1 cellular context compared by ENCODE assay signal in the genomic region with DNA sequence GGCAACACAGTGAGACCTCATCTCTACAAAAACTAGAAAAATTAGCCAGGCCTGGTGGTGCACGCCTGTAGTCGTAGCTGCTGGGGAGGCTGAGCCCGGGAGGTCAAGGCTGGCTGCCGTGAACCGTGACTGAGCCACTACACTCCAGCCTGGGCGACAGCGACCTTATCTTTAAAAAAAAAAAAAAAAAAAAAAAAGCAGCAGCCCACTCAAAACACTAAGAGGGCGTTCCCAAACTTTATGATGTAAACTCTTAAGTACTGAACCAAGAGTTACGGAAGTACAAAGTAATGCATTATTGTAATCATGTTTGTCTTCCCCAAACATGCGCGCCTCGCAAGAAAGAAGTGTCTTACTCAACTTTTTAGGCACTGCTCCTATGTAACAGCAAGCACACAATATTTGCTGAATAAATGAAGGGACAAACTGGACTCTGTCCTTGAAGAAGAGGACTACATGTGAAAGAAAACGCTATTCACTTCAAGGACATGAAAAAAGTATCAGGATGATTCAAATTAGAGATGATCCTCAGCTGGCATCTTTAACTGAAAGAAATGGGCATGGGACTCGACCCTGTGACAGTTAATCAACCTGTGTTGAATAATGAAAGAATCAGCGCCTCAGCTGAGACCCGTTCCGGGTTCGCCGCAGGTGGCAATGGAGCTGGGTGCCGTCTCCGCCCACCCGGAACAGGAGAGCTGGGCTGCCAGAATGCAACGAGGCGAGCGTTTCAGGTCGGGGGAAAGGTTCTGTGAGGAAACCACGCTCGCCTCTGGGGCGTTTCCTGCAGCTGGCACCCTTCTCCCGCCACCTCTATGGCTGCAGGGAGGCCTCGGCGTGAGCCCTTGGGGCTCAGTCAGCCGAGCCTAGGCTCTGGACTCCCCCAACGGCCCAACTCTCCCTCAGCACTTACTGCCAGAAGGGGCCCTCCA.
TF ChIP-seq lines count a peak whose summit lies in the region.

No MANE protein-coding gene starts in this region.

TF ChIP-seq in HepG2, 621 proteins besides CTCF, POLR2A, EP300 and RAD21 (continued from another document and continues in another):
- TF ChIP-seq PRDM15 (CRISPR knock-in tag; IDR thresholded peaks at IDR 0.05) (peak; percentile 5; the same call in 1 of the 2 replicates), AKAP8 (CRISPR knock-in tag; IDR thresholded peaks at IDR 0.05) (0 out of 2 replicates have a peak, but pooled peaks have one; percentile 58), ZNF75D (CRISPR knock-in tag; IDR thresholded peaks at IDR 0.05; ENCODE audit: borderline replicate concordance) (no peak), JARID2 (CRISPR knock-in tag; IDR thresholded peaks at IDR 0.05; ENCODE audit: insufficient replicate concordance) (peak; percentile 9), THAP8 (CRISPR knock-in tag; IDR thresholded peaks at IDR 0.05; ENCODE audit: borderline replicate concordance) (peak; percentile 12; the same call in 1 of the 2 replicates), YEATS4 (CRISPR knock-in tag; IDR thresholded peaks at IDR 0.05; ENCODE audit: borderline replicate concordance) (no peak), ZNF567 (CRISPR knock-in tag; IDR thresholded peaks at IDR 0.05; ENCODE audit: borderline replicate concordance) (no peak), DNMT1 (CRISPR knock-in tag; IDR thresholded peaks at IDR 0.05) (0 out of 2 replicates have a peak, but pooled peaks have one; percentile 62), XBP1 (CRISPR knock-in tag; IDR thresholded peaks at IDR 0.05) (0 out of 2 replicates have a peak, but pooled peaks have one; percentile 9), ZNF562 (CRISPR knock-in tag; IDR thresholded peaks at IDR 0.05; ENCODE audit: borderline replicate concordance) (no peak), CBX1 (IDR thresholded peaks at IDR 0.05; ENCODE audit: low read depth) (peak; percentile 14), ZNF460 (CRISPR knock-in tag; IDR thresholded peaks at IDR 0.05; ENCODE audit: borderline replicate concordance) (peak; percentile 93), RBM39 (IDR thresholded peaks at IDR 0.05; ENCODE audit: low read depth, low read length, poor library complexity, severe bottlenecking) (no peak), FOSL2 (CRISPR knock-in tag; IDR thresholded peaks at IDR 0.05) (0 out of 2 replicates have a peak, but pooled peaks have one; percentile 6), ZNF644 (CRISPR knock-in tag; IDR thresholded peaks at IDR 0.05; ENCODE audit: low read depth) (no peak), SMARCE1 (IDR thresholded peaks at IDR 0.05; ENCODE audit: borderline replicate concordance) (no peak), ZNF577 (CRISPR knock-in tag; IDR thresholded peaks at IDR 0.05; ENCODE audit: borderline replicate concordance, low read depth) (no peak), ZNF839 (CRISPR knock-in tag; IDR thresholded peaks at IDR 0.05; ENCODE audit: borderline replicate concordance) (peak; percentile 24; the same call in 1 of the 2 replicates), ZNF598 (CRISPR knock-in tag; IDR thresholded peaks at IDR 0.05; ENCODE audit: borderline replicate concordance) (0 out of 2 replicates have a peak, but pooled peaks have one; percentile 2), ZNF713 (CRISPR knock-in tag; IDR thresholded peaks at IDR 0.05) (no peak; the same call in 1 of the 2 replicates), KDM5A (IDR thresholded peaks at IDR 0.05; ENCODE audit: borderline replicate concordance, low read length) (peak; percentile 27; the same call in 1 of the 2 replicates), ZNF235 (CRISPR knock-in tag; IDR thresholded peaks at IDR 0.05; ENCODE audit: borderline replicate concordance) (no peak), TCF12 (IDR thresholded peaks at IDR 0.05) (no peak), TCF12 (CRISPR knock-in tag; IDR thresholded peaks at IDR 0.05) (peak; percentile 79; the same call in 1 of the 2 replicates), ZNF292 (CRISPR knock-in tag; IDR thresholded peaks at IDR 0.05; ENCODE audit: borderline replicate concordance, low read depth) (0 out of 2 replicates have a peak, but pooled peaks have one; percentile 37), NR2F6 (IDR thresholded peaks at IDR 0.05) (no peak), NR2F6 (CRISPR knock-in tag; IDR thresholded peaks at IDR 0.05) (0 out of 2 replicates have a peak, but pooled peaks have one; percentile 28), ZNF501 (CRISPR knock-in tag; IDR thresholded peaks at IDR 0.05) (no peak), SALL2 (CRISPR knock-in tag; IDR thresholded peaks at IDR 0.05) (no peak), ZNF362 (CRISPR knock-in tag; IDR thresholded peaks at IDR 0.05; ENCODE audit: borderline replicate concordance) (0 out of 2 replicates have a peak, but pooled peaks have one; percentile 7), ETV5 (CRISPR knock-in tag; IDR thresholded peaks at IDR 0.05; ENCODE audit: borderline replicate concordance) (no peak), SMAD3 (CRISPR knock-in tag; IDR thresholded peaks at IDR 0.05) (peak; percentile 24; the same call in 1 of the 2 replicates), ZNF430 (CRISPR knock-in tag; IDR thresholded peaks at IDR 0.05) (0 out of 2 replicates have a peak, but pooled peaks have one; percentile 29), ZNF451 (CRISPR knock-in tag; IDR thresholded peaks at IDR 0.05) (no peak), ELF1 (CRISPR knock-in tag; IDR thresholded peaks at IDR 0.05) (peak; percentile 48; the same call in 1 of the 2 replicates), HES4 (CRISPR knock-in tag; IDR thresholded peaks at IDR 0.05; ENCODE audit: borderline replicate concordance) (peak; percentile 28; the same call in 1 of the 2 replicates)
- TF ChIP-seq, protein P1, sequence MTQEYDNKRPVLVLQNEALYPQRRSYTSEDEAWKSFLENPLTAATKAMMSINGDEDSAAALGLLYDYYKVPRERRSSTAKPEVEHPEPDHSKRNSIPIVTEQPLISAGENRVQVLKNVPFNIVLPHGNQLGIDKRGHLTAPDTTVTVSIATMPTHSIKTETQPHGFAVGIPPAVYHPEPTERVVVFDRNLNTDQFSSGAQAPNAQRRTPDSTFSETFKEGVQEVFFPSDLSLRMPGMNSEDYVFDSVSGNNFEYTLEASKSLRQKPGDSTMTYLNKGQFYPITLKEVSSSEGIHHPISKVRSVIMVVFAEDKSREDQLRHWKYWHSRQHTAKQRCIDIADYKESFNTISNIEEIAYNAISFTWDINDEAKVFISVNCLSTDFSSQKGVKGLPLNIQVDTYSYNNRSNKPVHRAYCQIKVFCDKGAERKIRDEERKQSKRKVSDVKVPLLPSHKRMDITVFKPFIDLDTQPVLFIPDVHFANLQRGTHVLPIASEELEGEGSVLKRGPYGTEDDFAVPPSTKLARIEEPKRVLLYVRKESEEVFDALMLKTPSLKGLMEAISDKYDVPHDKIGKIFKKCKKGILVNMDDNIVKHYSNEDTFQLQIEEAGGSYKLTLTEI (CRISPR knock-in tag; conservative IDR thresholded peaks at IDR 0.05): no peak
- TF ChIP-seq, protein P2, sequence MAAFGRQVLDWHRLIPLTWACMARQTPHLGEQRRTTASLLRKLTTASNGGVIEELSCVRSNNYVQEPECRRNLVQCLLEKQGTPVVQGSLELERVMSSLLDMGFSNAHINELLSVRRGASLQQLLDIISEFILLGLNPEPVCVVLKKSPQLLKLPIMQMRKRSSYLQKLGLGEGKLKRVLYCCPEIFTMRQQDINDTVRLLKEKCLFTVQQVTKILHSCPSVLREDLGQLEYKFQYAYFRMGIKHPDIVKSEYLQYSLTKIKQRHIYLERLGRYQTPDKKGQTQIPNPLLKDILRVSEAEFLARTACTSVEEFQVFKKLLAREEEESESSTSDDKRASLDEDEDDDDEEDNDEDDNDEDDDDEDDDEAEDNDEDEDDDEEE (CRISPR knock-in tag; IDR thresholded peaks at IDR 0.05): no peak
- TF ChIP-seq, protein P3, sequence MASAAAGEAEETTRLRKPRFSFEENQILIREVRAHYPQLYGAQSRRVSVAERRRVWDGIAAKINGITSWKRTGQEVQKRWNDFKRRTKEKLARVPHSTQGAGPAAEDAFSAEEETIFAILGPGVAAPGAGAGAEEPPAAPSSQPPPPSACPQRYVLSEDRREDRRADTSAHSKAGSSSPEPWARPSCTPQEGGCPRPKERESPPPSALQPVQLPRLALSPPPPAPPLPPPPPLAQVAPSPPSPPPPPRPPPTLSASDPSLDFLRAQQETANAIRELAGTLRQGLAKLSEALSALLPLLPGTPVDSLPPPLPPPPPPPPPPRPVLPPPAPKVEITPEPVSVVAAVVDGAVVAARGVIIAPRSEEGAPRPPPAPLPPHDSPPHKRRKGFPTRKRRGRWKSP (CRISPR knock-in tag; IDR thresholded peaks at IDR 0.05): peak; percentile 19; the same call in 1 of the 2 replicates
- TF ChIP-seq, protein P4, sequence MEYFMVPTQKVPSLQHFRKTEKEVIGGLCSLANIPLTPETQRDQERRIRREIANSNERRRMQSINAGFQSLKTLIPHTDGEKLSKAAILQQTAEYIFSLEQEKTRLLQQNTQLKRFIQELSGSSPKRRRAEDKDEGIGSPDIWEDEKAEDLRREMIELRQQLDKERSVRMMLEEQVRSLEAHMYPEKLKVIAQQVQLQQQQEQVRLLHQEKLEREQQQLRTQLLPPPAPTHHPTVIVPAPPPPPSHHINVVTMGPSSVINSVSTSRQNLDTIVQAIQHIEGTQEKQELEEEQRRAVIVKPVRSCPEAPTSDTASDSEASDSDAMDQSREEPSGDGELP (IDR thresholded peaks at IDR 0.05; ENCODE audit: borderline replicate concordance, low read depth): peak; percentile 61; the same call in 1 of the 2 replicates
- TF ChIP-seq, protein P5, sequence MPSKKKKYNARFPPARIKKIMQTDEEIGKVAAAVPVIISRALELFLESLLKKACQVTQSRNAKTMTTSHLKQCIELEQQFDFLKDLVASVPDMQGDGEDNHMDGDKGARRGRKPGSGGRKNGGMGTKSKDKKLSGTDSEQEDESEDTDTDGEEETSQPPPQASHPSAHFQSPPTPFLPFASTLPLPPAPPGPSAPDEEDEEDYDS (CRISPR knock-in tag; IDR thresholded peaks at IDR 0.05): 0 out of 2 replicates have a peak, but pooled peaks have one; percentile 14
- TF ChIP-seq, protein P6, sequence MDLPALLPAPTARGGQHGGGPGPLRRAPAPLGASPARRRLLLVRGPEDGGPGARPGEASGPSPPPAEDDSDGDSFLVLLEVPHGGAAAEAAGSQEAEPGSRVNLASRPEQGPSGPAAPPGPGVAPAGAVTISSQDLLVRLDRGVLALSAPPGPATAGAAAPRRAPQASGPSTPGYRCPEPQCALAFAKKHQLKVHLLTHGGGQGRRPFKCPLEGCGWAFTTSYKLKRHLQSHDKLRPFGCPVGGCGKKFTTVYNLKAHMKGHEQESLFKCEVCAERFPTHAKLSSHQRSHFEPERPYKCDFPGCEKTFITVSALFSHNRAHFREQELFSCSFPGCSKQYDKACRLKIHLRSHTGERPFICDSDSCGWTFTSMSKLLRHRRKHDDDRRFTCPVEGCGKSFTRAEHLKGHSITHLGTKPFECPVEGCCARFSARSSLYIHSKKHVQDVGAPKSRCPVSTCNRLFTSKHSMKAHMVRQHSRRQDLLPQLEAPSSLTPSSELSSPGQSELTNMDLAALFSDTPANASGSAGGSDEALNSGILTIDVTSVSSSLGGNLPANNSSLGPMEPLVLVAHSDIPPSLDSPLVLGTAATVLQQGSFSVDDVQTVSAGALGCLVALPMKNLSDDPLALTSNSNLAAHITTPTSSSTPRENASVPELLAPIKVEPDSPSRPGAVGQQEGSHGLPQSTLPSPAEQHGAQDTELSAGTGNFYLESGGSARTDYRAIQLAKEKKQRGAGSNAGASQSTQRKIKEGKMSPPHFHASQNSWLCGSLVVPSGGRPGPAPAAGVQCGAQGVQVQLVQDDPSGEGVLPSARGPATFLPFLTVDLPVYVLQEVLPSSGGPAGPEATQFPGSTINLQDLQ (CRISPR knock-in tag; IDR thresholded peaks at IDR 0.05): peak; percentile 89; the same call in 1 of the 2 replicates
- TF ChIP-seq, protein P7, sequence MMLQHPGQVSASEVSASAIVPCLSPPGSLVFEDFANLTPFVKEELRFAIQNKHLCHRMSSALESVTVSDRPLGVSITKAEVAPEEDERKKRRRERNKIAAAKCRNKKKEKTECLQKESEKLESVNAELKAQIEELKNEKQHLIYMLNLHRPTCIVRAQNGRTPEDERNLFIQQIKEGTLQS (CRISPR knock-in tag; IDR thresholded peaks at IDR 0.05): 0 out of 2 replicates have a peak, but pooled peaks have one; percentile 11
